ENCODE assay signal across 12 cellular contexts in the genomic region with DNA sequence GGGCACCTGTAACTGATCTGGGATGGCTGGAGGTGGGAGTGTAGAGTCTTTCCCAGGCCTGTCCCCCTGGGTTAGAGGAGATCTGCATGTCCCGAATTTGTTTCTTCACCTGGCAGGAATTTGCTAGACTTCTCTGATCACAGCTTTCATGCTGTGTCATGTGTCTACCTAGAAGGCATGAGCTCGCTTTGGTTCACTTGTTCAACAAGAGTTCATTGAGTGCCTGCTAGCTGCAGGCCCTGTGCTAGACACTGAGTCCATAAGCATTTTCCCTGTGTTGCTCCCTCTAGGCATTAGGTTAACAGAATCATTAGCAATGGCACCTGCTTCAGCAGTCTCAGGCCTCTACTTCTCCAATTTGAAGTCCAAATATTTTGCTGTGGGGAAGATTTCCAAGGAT.
DNase-seq lines count a peak whose midpoint lies in the region; ATAC-seq and TF ChIP-seq lines count a peak whose summit lies in the region.
"Had no signal": no experiment of that assay in that cellular context is flagged by ENCODE, and none has a peak within 500 bp of the region (broad histone marks: within the 10 kb centered on the region; RNA-seq: fewer than 3 reads in every experiment).

No MANE protein-coding gene starts in this region.

- WGBS in heart right ventricle, 2 donors = 92 to 96% methylated on average over 2 of the region's 2 CpGs
- WGBS in trophoblast cell (ENCODE audit: extremely low coverage, insufficient coverage, insufficient read length) = no CpG with 5 or more reads among the region's 2 CpGs

- H3K79me1 ChIP-seq in trophoblast cell (ENCODE audit: low read length) = peaks cover 3% of the 10 kb centered on the region

- peaks cover 0 to 99% (median 29%) of the 10 kb centered on the region in 9 donors for H3K36me3 ChIP-seq in heart right ventricle
- peaks cover 80% of the 10 kb centered on the region for H3K36me3 ChIP-seq in right atrium auricular region
- H3K36me3 ChIP-seq in trophoblast cell (ENCODE audit: control insufficient read depth in 1 of 2, insufficient read depth in 2 of 2, low read length in 2 of 2) = peaks cover 21 to 35% of the 10 kb centered on the region in 2 experiments

- no peaks in the 10 kb centered on the region for H3K79me2 ChIP-seq in trophoblast cell (ENCODE audit: control insufficient read depth, insufficient read depth, low read length, poor library complexity)

- no peak overlapping the region for H2AFZ ChIP-seq in trophoblast cell (ENCODE audit: insufficient read depth, low read length, poor library complexity)

- ATAC-seq in heart right ventricle (no peak), GM19397 (IDR thresholded peaks at IDR 0.05; ENCODE audit: unreplicated experiment) (no peak)
- ATAC-seq: CD8-positive, alpha-beta T cell had no signal

- no peak overlapping the region for H2AK5ac ChIP-seq in trophoblast cell (ENCODE audit: low read length)

- no peak overlapping the region for H3K4me2 ChIP-seq in trophoblast cell (ENCODE audit: low read length)

- H4K8ac ChIP-seq in trophoblast cell (ENCODE audit: low read depth, low read length) = no peak overlapping the region

- H4K12ac ChIP-seq in trophoblast cell (ENCODE audit: low read depth, low read length) = no peak overlapping the region

- H4K91ac ChIP-seq in trophoblast cell (ENCODE audit: low read depth, low read length) = no peak overlapping the region

- DNase-seq in heart right ventricle = no peak
- DNase-seq in cardiac septum (ENCODE audit: low spot score) = no peak
- DNase-seq in right atrium auricular region (ENCODE audit: low spot score) = no peak
- no peak for DNase-seq in trophoblast cell
- DNase-seq in germinal center (ENCODE audit: low spot score) = no peak
- DNase-seq: CD8-positive, alpha-beta T cell; COR-L47; DMS153; DMS79 treated with DMSO at 0.1 percent for 48 hours; EL had no signal

- TF ChIP-seq CTCF in heart right ventricle (IDR thresholded peaks at IDR 0.05) (no peak), right atrium auricular region (IDR thresholded peaks at IDR 0.05) (no peak)

- H3K9me3 ChIP-seq in heart right ventricle = peaks cover 0 to 7% (median 0%) of the 10 kb centered on the region in 11 donors
- H3K9me3 ChIP-seq in right atrium auricular region = no peaks in the 10 kb centered on the region
- H3K9me3 ChIP-seq in trophoblast cell (ENCODE audit: insufficient read depth, low read depth, low read length) = no peaks in the 10 kb centered on the region
- H3K9me3 ChIP-seq: HAP-1 had no signal

- H3K4me1 ChIP-seq in heart right ventricle (peaks cover 0 to 52% (median 23%) of the 10 kb centered on the region in 9 donors), right atrium auricular region (peaks cover 0 to 21% of the 10 kb centered on the region in 2 donors), trophoblast cell (ENCODE audit: control insufficient read depth in 1 of 2, insufficient read depth in 2 of 2, low read length in 2 of 2) (peaks cover 7 to 8% of the 10 kb centered on the region in 2 experiments)
- H3K4me1 ChIP-seq: HAP-1 had no signal

- no peak overlapping the region for H3K4me3 ChIP-seq in heart right ventricle
- H3K4me3 ChIP-seq in right atrium auricular region = no peak overlapping the region
- H3K4me3 ChIP-seq in trophoblast cell (ENCODE audit: low read depth, low read length) = no peak overlapping the region
- H3K4me3 ChIP-seq: HAP-1 had no signal

- H3K23ac ChIP-seq in trophoblast cell (ENCODE audit: low read length) = no peak overlapping the region

- peak overlapping the region; percentile 10 to 89 (median 60) for H3K27ac ChIP-seq in heart right ventricle
- peak overlapping the region; percentile 65 to 67 for H3K27ac ChIP-seq in right atrium auricular region
- no peak overlapping the region for H3K27ac ChIP-seq in trophoblast cell (ENCODE audit: low read depth, low read length)

- H3K14ac ChIP-seq in trophoblast cell (ENCODE audit: low read length) = no peak overlapping the region

- H2BK120ac ChIP-seq in trophoblast cell (ENCODE audit: insufficient read depth, low read length, poor library complexity) = no peak overlapping the region

- H3K18ac ChIP-seq in trophoblast cell (ENCODE audit: low read length) = no peak overlapping the region

- H3K4ac ChIP-seq in trophoblast cell (ENCODE audit: low read depth, low read length) = no peak overlapping the region

- H2BK5ac ChIP-seq in trophoblast cell (ENCODE audit: low read depth, low read length, poor library complexity) = no peak overlapping the region

- no peak overlapping the region for H2BK12ac ChIP-seq in trophoblast cell (ENCODE audit: low read length)

- H3K27me3 ChIP-seq in heart right ventricle (no peaks in the 10 kb centered on the region), right atrium auricular region (no peaks in the 10 kb centered on the region), trophoblast cell (ENCODE audit: insufficient read depth, low read length) (no peaks in the 10 kb centered on the region)

- intact Hi-C loops in heart right ventricle (cut with DNase I) = loop anchor here in 4 of 10 donors (5.0 to 10.0 kb wide), 2 partner anchors 86 to 148 kb away; partner anchors contain the start of gene RYR2 (in 4 of the 4)
- intact Hi-C loops in cardiac septum (cut with DNase I) = no loop called here

- H3K9ac ChIP-seq in trophoblast cell (ENCODE audit: low read length) = peak overlapping the region; percentile 2
